Comparison of ENCODE assay signal across 1 cellular context in genomic region chr16:66878067-66878466, GRCh38.
A peak's percentile ranks its signal among the peaks of the same experiment; 100 is the strongest.
TF ChIP-seq lines count a peak whose summit lies in the region.

No MANE protein-coding gene starts in this region.

TF ChIP-seq in HepG2, 621 proteins besides CTCF, POLR2A, EP300 and RAD21 (continues in another document):
- no peak for TF ChIP-seq POLR2G (IDR thresholded peaks at IDR 0.05; ENCODE audit: low read depth, low read length)
- TF ChIP-seq FOSL2 (CRISPR knock-in tag; IDR thresholded peaks at IDR 0.05) = no peak
- TF ChIP-seq ZNF556 (CRISPR knock-in tag; IDR thresholded peaks at IDR 0.05; ENCODE audit: borderline replicate concordance) = no peak
- TF ChIP-seq RARA (CRISPR knock-in tag; IDR thresholded peaks at IDR 0.05) = 0 out of 2 replicates have a peak, but pooled peaks have one; percentile 6
- TF ChIP-seq RXRB (CRISPR knock-in tag; IDR thresholded peaks at IDR 0.05; ENCODE audit: borderline replicate concordance) = peak; percentile 60; the same call in 1 of the 2 replicates
- TF ChIP-seq, protein P1, sequence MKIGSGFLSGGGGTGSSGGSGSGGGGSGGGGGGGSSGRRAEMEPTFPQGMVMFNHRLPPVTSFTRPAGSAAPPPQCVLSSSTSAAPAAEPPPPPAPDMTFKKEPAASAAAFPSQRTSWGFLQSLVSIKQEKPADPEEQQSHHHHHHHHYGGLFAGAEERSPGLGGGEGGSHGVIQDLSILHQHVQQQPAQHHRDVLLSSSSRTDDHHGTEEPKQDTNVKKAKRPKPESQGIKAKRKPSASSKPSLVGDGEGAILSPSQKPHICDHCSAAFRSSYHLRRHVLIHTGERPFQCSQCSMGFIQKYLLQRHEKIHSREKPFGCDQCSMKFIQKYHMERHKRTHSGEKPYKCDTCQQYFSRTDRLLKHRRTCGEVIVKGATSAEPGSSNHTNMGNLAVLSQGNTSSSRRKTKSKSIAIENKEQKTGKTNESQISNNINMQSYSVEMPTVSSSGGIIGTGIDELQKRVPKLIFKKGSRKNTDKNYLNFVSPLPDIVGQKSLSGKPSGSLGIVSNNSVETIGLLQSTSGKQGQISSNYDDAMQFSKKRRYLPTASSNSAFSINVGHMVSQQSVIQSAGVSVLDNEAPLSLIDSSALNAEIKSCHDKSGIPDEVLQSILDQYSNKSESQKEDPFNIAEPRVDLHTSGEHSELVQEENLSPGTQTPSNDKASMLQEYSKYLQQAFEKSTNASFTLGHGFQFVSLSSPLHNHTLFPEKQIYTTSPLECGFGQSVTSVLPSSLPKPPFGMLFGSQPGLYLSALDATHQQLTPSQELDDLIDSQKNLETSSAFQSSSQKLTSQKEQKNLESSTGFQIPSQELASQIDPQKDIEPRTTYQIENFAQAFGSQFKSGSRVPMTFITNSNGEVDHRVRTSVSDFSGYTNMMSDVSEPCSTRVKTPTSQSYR (CRISPR knock-in tag; IDR thresholded peaks at IDR 0.05; ENCODE audit: borderline replicate concordance) = peak; percentile 37; the same call in 1 of the 2 replicates
- TF ChIP-seq, protein P2, sequence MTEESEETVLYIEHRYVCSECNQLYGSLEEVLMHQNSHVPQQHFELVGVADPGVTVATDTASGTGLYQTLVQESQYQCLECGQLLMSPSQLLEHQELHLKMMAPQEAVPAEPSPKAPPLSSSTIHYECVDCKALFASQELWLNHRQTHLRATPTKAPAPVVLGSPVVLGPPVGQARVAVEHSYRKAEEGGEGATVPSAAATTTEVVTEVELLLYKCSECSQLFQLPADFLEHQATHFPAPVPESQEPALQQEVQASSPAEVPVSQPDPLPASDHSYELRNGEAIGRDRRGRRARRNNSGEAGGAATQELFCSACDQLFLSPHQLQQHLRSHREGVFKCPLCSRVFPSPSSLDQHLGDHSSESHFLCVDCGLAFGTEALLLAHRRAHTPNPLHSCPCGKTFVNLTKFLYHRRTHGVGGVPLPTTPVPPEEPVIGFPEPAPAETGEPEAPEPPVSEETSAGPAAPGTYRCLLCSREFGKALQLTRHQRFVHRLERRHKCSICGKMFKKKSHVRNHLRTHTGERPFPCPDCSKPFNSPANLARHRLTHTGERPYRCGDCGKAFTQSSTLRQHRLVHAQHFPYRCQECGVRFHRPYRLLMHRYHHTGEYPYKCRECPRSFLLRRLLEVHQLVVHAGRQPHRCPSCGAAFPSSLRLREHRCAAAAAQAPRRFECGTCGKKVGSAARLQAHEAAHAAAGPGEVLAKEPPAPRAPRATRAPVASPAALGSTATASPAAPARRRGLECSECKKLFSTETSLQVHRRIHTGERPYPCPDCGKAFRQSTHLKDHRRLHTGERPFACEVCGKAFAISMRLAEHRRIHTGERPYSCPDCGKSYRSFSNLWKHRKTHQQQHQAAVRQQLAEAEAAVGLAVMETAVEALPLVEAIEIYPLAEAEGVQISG (CRISPR knock-in tag; IDR thresholded peaks at IDR 0.05) = no peak
- TF ChIP-seq, protein P3, sequence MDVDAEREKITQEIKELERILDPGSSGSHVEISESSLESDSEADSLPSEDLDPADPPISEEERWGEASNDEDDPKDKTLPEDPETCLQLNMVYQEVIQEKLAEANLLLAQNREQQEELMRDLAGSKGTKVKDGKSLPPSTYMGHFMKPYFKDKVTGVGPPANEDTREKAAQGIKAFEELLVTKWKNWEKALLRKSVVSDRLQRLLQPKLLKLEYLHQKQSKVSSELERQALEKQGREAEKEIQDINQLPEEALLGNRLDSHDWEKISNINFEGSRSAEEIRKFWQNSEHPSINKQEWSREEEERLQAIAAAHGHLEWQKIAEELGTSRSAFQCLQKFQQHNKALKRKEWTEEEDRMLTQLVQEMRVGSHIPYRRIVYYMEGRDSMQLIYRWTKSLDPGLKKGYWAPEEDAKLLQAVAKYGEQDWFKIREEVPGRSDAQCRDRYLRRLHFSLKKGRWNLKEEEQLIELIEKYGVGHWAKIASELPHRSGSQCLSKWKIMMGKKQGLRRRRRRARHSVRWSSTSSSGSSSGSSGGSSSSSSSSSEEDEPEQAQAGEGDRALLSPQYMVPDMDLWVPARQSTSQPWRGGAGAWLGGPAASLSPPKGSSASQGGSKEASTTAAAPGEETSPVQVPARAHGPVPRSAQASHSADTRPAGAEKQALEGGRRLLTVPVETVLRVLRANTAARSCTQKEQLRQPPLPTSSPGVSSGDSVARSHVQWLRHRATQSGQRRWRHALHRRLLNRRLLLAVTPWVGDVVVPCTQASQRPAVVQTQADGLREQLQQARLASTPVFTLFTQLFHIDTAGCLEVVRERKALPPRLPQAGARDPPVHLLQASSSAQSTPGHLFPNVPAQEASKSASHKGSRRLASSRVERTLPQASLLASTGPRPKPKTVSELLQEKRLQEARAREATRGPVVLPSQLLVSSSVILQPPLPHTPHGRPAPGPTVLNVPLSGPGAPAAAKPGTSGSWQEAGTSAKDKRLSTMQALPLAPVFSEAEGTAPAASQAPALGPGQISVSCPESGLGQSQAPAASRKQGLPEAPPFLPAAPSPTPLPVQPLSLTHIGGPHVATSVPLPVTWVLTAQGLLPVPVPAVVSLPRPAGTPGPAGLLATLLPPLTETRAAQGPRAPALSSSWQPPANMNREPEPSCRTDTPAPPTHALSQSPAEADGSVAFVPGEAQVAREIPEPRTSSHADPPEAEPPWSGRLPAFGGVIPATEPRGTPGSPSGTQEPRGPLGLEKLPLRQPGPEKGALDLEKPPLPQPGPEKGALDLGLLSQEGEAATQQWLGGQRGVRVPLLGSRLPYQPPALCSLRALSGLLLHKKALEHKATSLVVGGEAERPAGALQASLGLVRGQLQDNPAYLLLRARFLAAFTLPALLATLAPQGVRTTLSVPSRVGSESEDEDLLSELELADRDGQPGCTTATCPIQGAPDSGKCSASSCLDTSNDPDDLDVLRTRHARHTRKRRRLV (CRISPR knock-in tag; IDR thresholded peaks at IDR 0.05) = no peak
- TF ChIP-seq SRY (CRISPR knock-in tag; IDR thresholded peaks at IDR 0.05) = no peak
- TF ChIP-seq HMGXB4 (CRISPR knock-in tag; IDR thresholded peaks at IDR 0.05; ENCODE audit: borderline replicate concordance in 1 of 2, low read depth in 1 of 2) = no peak
- TF ChIP-seq ZFAT (CRISPR knock-in tag; conservative IDR thresholded peaks at IDR 0.05) = no peak
- no peak for TF ChIP-seq ZNF841 (CRISPR knock-in tag; IDR thresholded peaks at IDR 0.05; ENCODE audit: borderline replicate concordance)
- TF ChIP-seq, protein P4, sequence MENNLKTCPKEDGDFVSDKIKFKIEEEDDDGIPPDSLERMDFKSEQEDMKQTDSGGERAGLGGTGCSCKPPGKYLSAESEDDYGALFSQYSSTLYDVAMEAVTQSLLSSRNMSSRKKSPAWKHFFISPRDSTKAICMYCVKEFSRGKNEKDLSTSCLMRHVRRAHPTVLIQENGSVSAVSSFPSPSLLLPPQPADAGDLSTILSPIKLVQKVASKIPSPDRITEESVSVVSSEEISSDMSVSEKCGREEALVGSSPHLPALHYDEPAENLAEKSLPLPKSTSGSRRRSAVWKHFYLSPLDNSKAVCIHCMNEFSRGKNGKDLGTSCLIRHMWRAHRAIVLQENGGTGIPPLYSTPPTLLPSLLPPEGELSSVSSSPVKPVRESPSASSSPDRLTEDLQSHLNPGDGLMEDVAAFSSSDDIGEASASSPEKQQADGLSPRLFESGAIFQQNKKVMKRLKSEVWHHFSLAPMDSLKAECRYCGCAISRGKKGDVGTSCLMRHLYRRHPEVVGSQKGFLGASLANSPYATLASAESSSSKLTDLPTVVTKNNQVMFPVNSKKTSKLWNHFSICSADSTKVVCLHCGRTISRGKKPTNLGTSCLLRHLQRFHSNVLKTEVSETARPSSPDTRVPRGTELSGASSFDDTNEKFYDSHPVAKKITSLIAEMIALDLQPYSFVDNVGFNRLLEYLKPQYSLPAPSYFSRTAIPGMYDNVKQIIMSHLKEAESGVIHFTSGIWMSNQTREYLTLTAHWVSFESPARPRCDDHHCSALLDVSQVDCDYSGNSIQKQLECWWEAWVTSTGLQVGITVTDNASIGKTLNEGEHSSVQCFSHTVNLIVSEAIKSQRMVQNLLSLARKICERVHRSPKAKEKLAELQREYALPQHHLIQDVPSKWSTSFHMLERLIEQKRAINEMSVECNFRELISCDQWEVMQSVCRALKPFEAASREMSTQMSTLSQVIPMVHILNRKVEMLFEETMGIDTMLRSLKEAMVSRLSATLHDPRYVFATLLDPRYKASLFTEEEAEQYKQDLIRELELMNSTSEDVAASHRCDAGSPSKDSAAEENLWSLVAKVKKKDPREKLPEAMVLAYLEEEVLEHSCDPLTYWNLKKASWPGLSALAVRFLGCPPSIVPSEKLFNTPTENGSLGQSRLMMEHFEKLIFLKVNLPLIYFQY (CRISPR knock-in tag; IDR thresholded peaks at IDR 0.05; ENCODE audit: borderline replicate concordance) = no peak
- TF ChIP-seq PAX8 (CRISPR knock-in tag; IDR thresholded peaks at IDR 0.05; ENCODE audit: borderline replicate concordance) = no peak
- TF ChIP-seq, protein P5, sequence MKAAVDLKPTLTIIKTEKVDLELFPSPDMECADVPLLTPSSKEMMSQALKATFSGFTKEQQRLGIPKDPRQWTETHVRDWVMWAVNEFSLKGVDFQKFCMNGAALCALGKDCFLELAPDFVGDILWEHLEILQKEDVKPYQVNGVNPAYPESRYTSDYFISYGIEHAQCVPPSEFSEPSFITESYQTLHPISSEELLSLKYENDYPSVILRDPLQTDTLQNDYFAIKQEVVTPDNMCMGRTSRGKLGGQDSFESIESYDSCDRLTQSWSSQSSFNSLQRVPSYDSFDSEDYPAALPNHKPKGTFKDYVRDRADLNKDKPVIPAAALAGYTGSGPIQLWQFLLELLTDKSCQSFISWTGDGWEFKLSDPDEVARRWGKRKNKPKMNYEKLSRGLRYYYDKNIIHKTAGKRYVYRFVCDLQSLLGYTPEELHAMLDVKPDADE (CRISPR knock-in tag; IDR thresholded peaks at IDR 0.05) = no peak
- no peak; the same call in 1 of the 2 replicates for TF ChIP-seq PATZ1 (CRISPR knock-in tag; IDR thresholded peaks at IDR 0.05)
- TF ChIP-seq ETV5 (CRISPR knock-in tag; IDR thresholded peaks at IDR 0.05; ENCODE audit: borderline replicate concordance) = peak; percentile 30; the same call in 1 of the 2 replicates
- TF ChIP-seq ZNF768 (CRISPR knock-in tag; IDR thresholded peaks at IDR 0.05) = no peak
- no peak for TF ChIP-seq ZSCAN12 (CRISPR knock-in tag; IDR thresholded peaks at IDR 0.05)
- TF ChIP-seq, protein P6, sequence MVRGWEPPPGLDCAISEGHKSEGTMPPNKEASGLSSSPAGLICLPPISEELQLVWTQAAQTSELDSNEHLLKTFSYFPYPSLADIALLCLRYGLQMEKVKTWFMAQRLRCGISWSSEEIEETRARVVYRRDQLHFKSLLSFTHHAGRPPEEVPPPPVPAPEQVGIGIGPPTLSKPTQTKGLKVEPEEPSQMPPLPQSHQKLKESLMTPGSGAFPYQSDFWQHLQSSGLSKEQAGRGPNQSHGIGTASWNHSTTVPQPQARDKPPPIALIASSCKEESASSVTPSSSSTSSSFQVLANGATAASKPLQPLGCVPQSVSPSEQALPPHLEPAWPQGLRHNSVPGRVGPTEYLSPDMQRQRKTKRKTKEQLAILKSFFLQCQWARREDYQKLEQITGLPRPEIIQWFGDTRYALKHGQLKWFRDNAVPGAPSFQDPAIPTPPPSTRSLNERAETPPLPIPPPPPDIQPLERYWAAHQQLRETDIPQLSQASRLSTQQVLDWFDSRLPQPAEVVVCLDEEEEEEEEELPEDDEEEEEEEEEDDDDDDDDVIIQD (CRISPR knock-in tag; IDR thresholded peaks at IDR 0.05; ENCODE audit: low read depth) = no peak
- no peak for TF ChIP-seq NR2F6 (IDR thresholded peaks at IDR 0.05)
- peak; percentile 20; the same call in 1 of the 2 replicates for TF ChIP-seq NR2F6 (CRISPR knock-in tag; IDR thresholded peaks at IDR 0.05)
- no peak for TF ChIP-seq ZNF670 (CRISPR knock-in tag; IDR thresholded peaks at IDR 0.05; ENCODE audit: borderline replicate concordance)
- no peak for TF ChIP-seq SRF (IDR thresholded peaks at IDR 0.05; ENCODE audit: low read depth, low read length)
- 0 out of 2 replicates have a peak, but pooled peaks have one; percentile 32 for TF ChIP-seq GLI4 (CRISPR knock-in tag; IDR thresholded peaks at IDR 0.05; ENCODE audit: borderline replicate concordance)
- TF ChIP-seq TCF12 (IDR thresholded peaks at IDR 0.05) = no peak
- no peak for TF ChIP-seq TCF12 (CRISPR knock-in tag; IDR thresholded peaks at IDR 0.05)
- TF ChIP-seq ZNF570 (CRISPR knock-in tag; IDR thresholded peaks at IDR 0.05; ENCODE audit: borderline replicate concordance) = no peak
- no peak for TF ChIP-seq HBP1 (CRISPR knock-in tag; IDR thresholded peaks at IDR 0.05; ENCODE audit: low read depth)
- TF ChIP-seq SMARCC2 (IDR thresholded peaks at IDR 0.05) = no peak
